In genomic region chr6:163985040-163985439, GRCh38 we compare ENCODE assay signal across 30 cellular contexts.
"Had no signal": no experiment of that assay in that cellular context is flagged by ENCODE, and none has a peak within 500 bp of the region (broad histone marks: within the 10 kb centered on the region; RNA-seq: fewer than 3 reads in every experiment).

No MANE protein-coding gene starts in this region.

- H3K27ac Mint-ChIP-seq: activated naive CD8-positive, alpha-beta T cell treated with anti-CD3 and anti-CD28 coated beads for 36 hours; dendritic cell treated with granulocyte-macrophage colony-stimulating factor and Interleukin-4, amounts not matched to agents 40 ng/mL and 50 ng/mL, for 4 days; T-helper 1 cell treated with Interleukin-12 subunit alpha and Interleukin-12 subunit beta and Interleukin-4 antibody, amounts not matched to agents 30 μg/mL and 1 μg/mL, for 36 hours had no signal

- H3K4me1 ChIP-seq: ascending aorta, esophagus squamous epithelium, lower lobe of right lung, parathyroid adenoma, psoas muscle had no signal

- H3K4me3 ChIP-seq: adrenal gland, ascending aorta, esophagus squamous epithelium, heart right ventricle, lower lobe of right lung, mucosa of descending colon, psoas muscle, smooth muscle cell, tibial nerve had no signal

- H3K27ac ChIP-seq: ascending aorta, esophagus squamous epithelium, lower lobe of right lung, parathyroid adenoma, psoas muscle, tibial nerve, VCaP had no signal

- DNase-seq: activated CD4-positive, alpha-beta T cell treated with anti-CD3 and anti-CD28 coated beads for 4 hours; activated CD4-positive, alpha-beta T cell treated with anti-CD3 and anti-CD28 coated beads, Interleukin-2, amount 50 U/mL, for 4 hours; activated CD8-positive, alpha-beta memory T cell treated with anti-CD3 and anti-CD28 coated beads for 24 hours; activated effector memory CD4-positive, alpha-beta T cell treated with anti-CD3 and anti-CD28 coated beads, Interleukin-2, amount 50 U/mL, for 16 hours; activated naive CD4-positive, alpha-beta T cell treated with anti-CD3 and anti-CD28 coated beads for 36 hours; activated naive CD8-positive, alpha-beta T cell treated with anti-CD3 and anti-CD28 coated beads for 36 hours; central memory CD4-positive, alpha-beta T cell; esophagus squamous epithelium; foreskin melanocyte; heart right ventricle; lower lobe of right lung; mesendoderm; mucosa of descending colon; nephron progenitor cell; occipital lobe; psoas muscle; stimulated activated CD4-positive, alpha-beta T cell treated with anti-CD3 and anti-CD28 coated beads, Interleukin-1b, Interleukin-23, amount 100 ng/mL, for 48 hours; stimulated activated CD4-positive, alpha-beta T cell treated with anti-CD3 and anti-CD28 coated beads, Interleukin-4, amount 100 ng/mL, for 4 hours; stimulated activated CD8-positive, alpha-beta memory T cell treated with anti-CD3 and anti-CD28 coated beads, Interleukin-4, amount 100 ng/mL, for 48 hours; stimulated activated naive B cell treated with anti-CD40 and anti-IgM and Interleukin-4, amounts not matched to agents 10 μg/mL and 1 μg/mL and 100 μg/mL, for 72 hours; SW 1271; T-helper 9 cell had no signal

- ATAC-seq: mucosa of descending colon had no signal

- H3K4me3 Mint-ChIP-seq: activated naive CD4-positive, alpha-beta T cell treated with anti-CD3 and anti-CD28 coated beads for 36 hours; activated naive CD8-positive, alpha-beta T cell treated with anti-CD3 and anti-CD28 coated beads for 36 hours; dendritic cell treated with granulocyte-macrophage colony-stimulating factor and Interleukin-4, amounts not matched to agents 40 ng/mL and 50 ng/mL, for 4 days; nephron progenitor cell; stimulated activated naive B cell treated with anti-CD40 and anti-IgM and Interleukin-4, amounts not matched to agents 10 μg/mL and 1 μg/mL and 100 μg/mL, for 72 hours; T-helper 1 cell treated with Interleukin-12 subunit alpha and Interleukin-12 subunit beta and Interleukin-4 antibody, amounts not matched to agents 30 μg/mL and 1 μg/mL, for 36 hours had no signal

- H3K9me3 Mint-ChIP-seq: activated naive CD4-positive, alpha-beta T cell treated with anti-CD3 and anti-CD28 coated beads for 36 hours; activated naive CD8-positive, alpha-beta T cell treated with anti-CD3 and anti-CD28 coated beads for 36 hours; dendritic cell treated with granulocyte-macrophage colony-stimulating factor and Interleukin-4, amounts not matched to agents 40 ng/mL and 50 ng/mL, for 4 days; stimulated activated naive B cell treated with anti-CD40 and anti-IgM and Interleukin-4, amounts not matched to agents 10 μg/mL and 1 μg/mL and 100 μg/mL, for 72 hours had no signal

- H3K9me3 ChIP-seq: adrenal gland, ascending aorta, esophagus squamous epithelium, heart right ventricle, lower lobe of right lung, psoas muscle, tibial nerve had no signal

- H3K36me3 Mint-ChIP-seq: activated naive CD8-positive, alpha-beta T cell treated with anti-CD3 and anti-CD28 coated beads for 36 hours; stimulated activated naive B cell treated with anti-CD40 and anti-IgM and Interleukin-4, amounts not matched to agents 10 μg/mL and 1 μg/mL and 100 μg/mL, for 72 hours had no signal

- H3K27me3 ChIP-seq: adrenal gland, ascending aorta, esophagus squamous epithelium, heart right ventricle, tibial nerve had no signal
